In the genomic region with DNA sequence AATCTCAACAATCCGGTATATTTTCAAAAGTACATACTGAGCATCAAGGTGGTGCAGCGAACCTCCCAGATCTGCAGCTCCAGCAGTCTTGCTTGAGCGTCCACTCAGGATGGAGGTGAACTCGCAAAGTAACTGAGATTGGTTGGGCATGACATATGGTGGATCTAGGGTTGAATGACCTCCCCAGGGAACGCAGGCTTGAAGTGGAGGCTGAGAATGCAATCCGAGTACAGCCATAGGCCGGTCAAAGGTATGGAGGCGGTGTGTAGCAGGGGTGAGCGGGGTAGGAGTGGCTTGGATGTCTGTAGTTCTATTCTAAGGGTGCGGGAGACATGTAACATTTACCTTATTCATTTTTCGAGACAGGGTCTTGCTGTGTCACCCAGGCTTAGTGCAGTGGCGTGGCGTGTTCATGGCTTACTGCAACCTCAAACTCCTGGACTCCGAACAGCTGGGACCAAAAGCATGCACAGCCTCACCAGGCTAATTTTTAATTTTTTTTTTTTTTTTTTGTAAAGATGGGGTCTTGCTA, we compare ENCODE assay signal across 8 cellular contexts. TPM values are rescaled to one million over a fixed set of nuclear protein-coding genes. Genes with fewer than 3 reads are reported as not detected.
DNase-seq lines count a peak whose midpoint lies in the region; ATAC-seq and TF ChIP-seq lines count a peak whose summit lies in the region.

No MANE protein-coding gene starts in this region.

- H3K4me1 ChIP-seq in right lobe of liver (peaks cover 0 to 14% (median 6%) of the 10 kb centered on the region in 4 donors), testis (peaks cover 19% of the 10 kb centered on the region)

- no peaks in the 10 kb centered on the region for H3K9me3 Mint-ChIP-seq in IgD-negative memory B cell

- peak overlapping the region; percentile 83 to 99 (median 96) for H3K27ac Mint-ChIP-seq in IgD-negative memory B cell

- H3K4me1 Mint-ChIP-seq in IgD-negative memory B cell, result peaks cover 22 to 34% (median 23%) of the 10 kb centered on the region in 3 donors

- H3K4me3 Mint-ChIP-seq in IgD-negative memory B cell, result peak overlapping the region; percentile 84 to 98 (median 98)

- intact Hi-C loops in right lobe of liver (cut with DNase I) (no loop called here), testis (cut with DNase I; ENCODE audit: low total_unique reads) (no loop called here)

- H3K27ac ChIP-seq in right lobe of liver, result peak overlapping the region; percentile 82 to 98 (median 92)
- H3K27ac ChIP-seq in testis, result peak overlapping the region; percentile 87 to 90

- peak; percentile 79 for DNase-seq in DMS53 (lab: John Stamatoyannopoulos, UW)
- DNase-seq in SK-MEL-5 (ENCODE audit: low read depth, low spot score), result peak; percentile 75
- DNase-seq in dermis blood vessel endothelial cell, result peak; percentile 59
- DNase-seq in right lobe of liver, result peak in 1 of 3 donors; percentile 55
- peak; percentile 26 for DNase-seq in testis

- ATAC-seq in GM21381 (IDR thresholded peaks at IDR 0.05; ENCODE audit: unreplicated experiment) (peak; percentile 33), right lobe of liver (peak; percentile 41 to 59 (median 50)), HG02981 (IDR thresholded peaks at IDR 0.05; ENCODE audit: unreplicated experiment) (no peak)

- H3K36me3 Mint-ChIP-seq in IgD-negative memory B cell, result peaks cover 2% of the 10 kb centered on the region

- no peak for TF ChIP-seq CTCF in right lobe of liver (IDR thresholded peaks at IDR 0.05)
- no peak for TF ChIP-seq CTCF in testis (IDR thresholded peaks at IDR 0.05)

- H3K27me3 Mint-ChIP-seq in IgD-negative memory B cell, result no peaks in the 10 kb centered on the region

- H3K36me3 ChIP-seq in right lobe of liver (peaks cover 0 to 40% (median 9%) of the 10 kb centered on the region in 4 donors), testis (ENCODE audit: low read depth, missing control alignments) (no peaks in the 10 kb centered on the region)

- H3K27me3 ChIP-seq in right lobe of liver, result no peaks in the 10 kb centered on the region
- H3K27me3 ChIP-seq in testis, result no peaks in the 10 kb centered on the region

- H3K4me3 ChIP-seq in right lobe of liver (peak overlapping the region; percentile 78 to 86 (median 85)), testis (peak overlapping the region; percentile 93 to 94)

- no peaks in the 10 kb centered on the region for H3K9me3 ChIP-seq in right lobe of liver
- no peaks in the 10 kb centered on the region for H3K9me3 ChIP-seq in testis

- TF ChIP-seq POLR2A in right lobe of liver (IDR thresholded peaks at IDR 0.05) (no peak), testis (IDR thresholded peaks at IDR 0.05) (no peak)

- WGBS in right lobe of liver (ENCODE audit: insufficient coverage, low coverage, low lambda C conversion rate, missing lambda C conversion rate), result 23% methylated on average over 14 of the region's 14 CpGs
- 7 to 16% methylated on average over 14 of the region's 14 CpGs for WGBS in testis, 2 donors

- in situ Hi-C loops in SK-MEL-5 (cut with HindIII; ENCODE audit: low pct_unique_long_range_greater_than_20kb, low sequenced_read_pairs), result no loop called here

RNA-seq across cellular contexts. Expression of gene C22orf39, which starts 0.6 kb away (rescaled TPM):
- polyA plus RNA-seq in IgD-negative memory B cell, result 49.6 TPM
- 26.3 and 28.3 TPM in 2 replicates for total RNA-seq in SK-MEL-5 (2014; rRNA removed; shearing (Covaris generic))
- polyA plus RNA-seq in SK-MEL-5 (2015; cell fraction: cytosol; rRNA removed), result 45.7 and 49.2 TPM in 2 replicates
- polyA plus RNA-seq in SK-MEL-5 (2015; cell fraction: nucleus; rRNA removed), result 15.0 and 15.3 TPM in 2 replicates
- 24.2 and 27.1 TPM in 2 replicates for total RNA-seq in dermis blood vessel endothelial cell
- total RNA-seq in right lobe of liver, result 10 to 100 TPM in 5 of 6 experiments, 1 to 10 TPM in 1; 9.8 to 15.7 (median 12.5) TPM
- 10 to 100 TPM; 60.9 to 64.1 TPM for total RNA-seq in testis
- polyA plus RNA-seq in testis (ENCODE audit: insufficient read depth, low read depth, low replicate concordance), result 38.7 TPM

RNA-seq across cellular contexts. Expression of gene MRPL40, which starts 15.8 kb away (rescaled TPM):
- 75.6 TPM for polyA plus RNA-seq in IgD-negative memory B cell
- 106 and 113 TPM in 2 replicates for total RNA-seq in SK-MEL-5 (2014; rRNA removed; shearing (Covaris generic))
- 55.6 and 62.8 TPM in 2 replicates for polyA plus RNA-seq in SK-MEL-5 (2015; cell fraction: cytosol; rRNA removed)
- 17.9 and 24.0 TPM in 2 replicates for polyA plus RNA-seq in SK-MEL-5 (2015; cell fraction: nucleus; rRNA removed)
- total RNA-seq in dermis blood vessel endothelial cell, result 29.4 and 31.4 TPM in 2 replicates
- total RNA-seq in right lobe of liver, result 10 to 100 TPM; 23.6 to 38.8 (median 27.8) TPM
- 10 to 100 TPM; 28.9 to 29.2 TPM for total RNA-seq in testis
- 53.8 TPM for polyA plus RNA-seq in testis (ENCODE audit: insufficient read depth, low read depth, low replicate concordance)

RNA-seq across cellular contexts. Expression of gene HIRA, which starts 16.6 kb away (rescaled TPM):
- 6.3 TPM for polyA plus RNA-seq in IgD-negative memory B cell
- 15.1 and 16.9 TPM in 2 replicates for total RNA-seq in SK-MEL-5 (2014; rRNA removed; shearing (Covaris generic))
- polyA plus RNA-seq in SK-MEL-5 (2015; cell fraction: cytosol; rRNA removed), result 33.7 and 40.9 TPM in 2 replicates
- polyA plus RNA-seq in SK-MEL-5 (2015; cell fraction: nucleus; rRNA removed), result 20.1 and 26.2 TPM in 2 replicates
- total RNA-seq in dermis blood vessel endothelial cell, result 20.4 and 34.4 TPM in 2 replicates
- 10 to 100 TPM; 14.6 to 25.0 (median 17.8) TPM for total RNA-seq in right lobe of liver
- 10 to 100 TPM; 21.8 to 25.7 TPM for total RNA-seq in testis
- 17.7 TPM for polyA plus RNA-seq in testis (ENCODE audit: insufficient read depth, low read depth, low replicate concordance)

RNA-seq across cellular contexts. Expression of gene UFD1, which starts 30.9 kb away (rescaled TPM):
- polyA plus RNA-seq in IgD-negative memory B cell (52.1 TPM), testis (ENCODE audit: insufficient read depth, low read depth, low replicate concordance) (86.6 TPM)
- 114 and 119 TPM in 2 replicates for total RNA-seq in SK-MEL-5 (2014; rRNA removed; shearing (Covaris generic))
- 79.8 and 91.5 TPM in 2 replicates for polyA plus RNA-seq in SK-MEL-5 (2015; cell fraction: cytosol; rRNA removed)
- polyA plus RNA-seq in SK-MEL-5 (2015; cell fraction: nucleus; rRNA removed), result 62.7 and 90.9 TPM in 2 replicates
- total RNA-seq in dermis blood vessel endothelial cell (105 and 147 TPM in 2 replicates), right lobe of liver (10 to 100 TPM; 26.8 to 43.7 (median 32.1) TPM), testis (10 to 100 TPM; 46.1 to 54.5 TPM)

RNA-seq across cellular contexts. Expression of gene CDC45, which starts 31.6 kb away (rescaled TPM):
- polyA plus RNA-seq in IgD-negative memory B cell, result 0.39 TPM
- 36.5 and 44.2 TPM in 2 replicates for total RNA-seq in SK-MEL-5 (2014; rRNA removed; shearing (Covaris generic))
- polyA plus RNA-seq in SK-MEL-5 (2015; cell fraction: cytosol; rRNA removed), result 40.5 and 45.6 TPM in 2 replicates
- polyA plus RNA-seq in SK-MEL-5 (2015; cell fraction: nucleus; rRNA removed), result 121 and 162 TPM in 2 replicates
- 12.4 and 35.3 TPM in 2 replicates for total RNA-seq in dermis blood vessel endothelial cell
- 1 to 10 TPM in 2 of 6 experiments, under 1 TPM in 3, not detected in 1; 0.39 to 4.2 (median 0.56) TPM for total RNA-seq in right lobe of liver
- total RNA-seq in testis, result 10 to 100 TPM; 38.8 to 43.7 TPM
- 47.2 TPM for polyA plus RNA-seq in testis (ENCODE audit: insufficient read depth, low read depth, low replicate concordance)
